8 cellular contexts compared by ENCODE assay signal in genomic region chr3:195133462-195133861, GRCh38.
DNase-seq lines count a peak whose midpoint lies in the region; ATAC-seq and TF ChIP-seq lines count a peak whose summit lies in the region.

No MANE protein-coding gene starts in this region.

- no peaks in the 10 kb centered on the region for H3K27me3 ChIP-seq in CD8-positive, alpha-beta T cell (ENCODE audit: insufficient read depth, low read length)

- H3K27me3 Mint-ChIP-seq in CD8-positive, alpha-beta T cell (ENCODE audit: low read depth) = no peaks in the 10 kb centered on the region
- no peaks in the 10 kb centered on the region for H3K27me3 Mint-ChIP-seq in activated T-cell treated with anti-CD3 and anti-CD28 coated beads, Interleukin-2, amount 50 U/mL, for 72 hours (ENCODE audit: low read depth)

- peaks cover 7% of the 10 kb centered on the region for H3K36me3 Mint-ChIP-seq in CD8-positive, alpha-beta T cell
- H3K36me3 Mint-ChIP-seq in activated T-cell treated with anti-CD3 and anti-CD28 coated beads, Interleukin-2, amount 50 U/mL, for 72 hours (ENCODE audit: insufficient read depth in 2 of 2) = no peaks in the 10 kb centered on the region

- ATAC-seq in CD8-positive, alpha-beta T cell = peak; percentile 48
- ATAC-seq in HG03442 (IDR thresholded peaks at IDR 0.05; ENCODE audit: unreplicated experiment) (peak; percentile 44), HG03457 (IDR thresholded peaks at IDR 0.05; ENCODE audit: unreplicated experiment) (no peak)
- peak; percentile 72 to 87 for ATAC-seq in activated T-cell treated with anti-CD3 and anti-CD28 coated beads, Interleukin-2, amount 50 U/mL, for 72 hours (replicated peaks in 1 of 2)

- no peak overlapping the region for H3K4me3 ChIP-seq in CD8-positive, alpha-beta T cell (ENCODE audit: low read depth, low read length)

- no peak for TF ChIP-seq CTCF in CD8-positive, alpha-beta T cell (IDR thresholded peaks at IDR 0.05)

- H3K36me3 ChIP-seq in CD8-positive, alpha-beta T cell (ENCODE audit: insufficient read depth, low read length) = no peaks in the 10 kb centered on the region

- H3K9me3 ChIP-seq in CD8-positive, alpha-beta T cell (ENCODE audit: low read length) = no peaks in the 10 kb centered on the region

- no peaks in the 10 kb centered on the region for H3K4me1 ChIP-seq in CD8-positive, alpha-beta T cell (ENCODE audit: insufficient read depth, low read length)

- peaks cover 9% of the 10 kb centered on the region for H3K4me1 Mint-ChIP-seq in CD8-positive, alpha-beta T cell (ENCODE audit: low read depth)
- H3K4me1 Mint-ChIP-seq in activated T-cell treated with anti-CD3 and anti-CD28 coated beads, Interleukin-2, amount 50 U/mL, for 72 hours (ENCODE audit: low read depth) = peaks cover 43% of the 10 kb centered on the region

- no peak overlapping the region for H3K27ac Mint-ChIP-seq in CD8-positive, alpha-beta T cell
- H3K27ac Mint-ChIP-seq in activated T-cell treated with anti-CD3 and anti-CD28 coated beads, Interleukin-2, amount 50 U/mL, for 72 hours = peak overlapping the region; percentile 48

- intact Hi-C loops in CD8-positive, alpha-beta T cell (cut with DNase I, micrococcal nuclease) = no loop called here

- CTCF ChIA-PET in CD8-positive, alpha-beta T cell (lab: Charles Lee) = no interaction called here

- peak in 1 of 7 experiments; percentile 29 for DNase-seq in CD8-positive, alpha-beta T cell
- peak; percentile 48 to 73 for DNase-seq in activated T-cell treated with anti-CD3 and anti-CD28 coated beads, Interleukin-2, amount 50 U/mL, for 72 hours
- DNase-seq in midbrain (lab: John Stamatoyannopoulos, UW) (peak; percentile 12), NCI-H82 (lab: John Stamatoyannopoulos, UW) (no peak), NK-92 (lab: John Stamatoyannopoulos, UW; ENCODE audit: unreplicated experiment) (no peak), epidermal melanocyte (ENCODE audit: insufficient read length, low spot score) (no peak)

- H3K4me3 Mint-ChIP-seq in CD8-positive, alpha-beta T cell = no peak overlapping the region
- peak overlapping the region; percentile 18 to 75 for H3K4me3 Mint-ChIP-seq in activated T-cell treated with anti-CD3 and anti-CD28 coated beads, Interleukin-2, amount 50 U/mL, for 72 hours

- no peak overlapping the region for H3K27ac ChIP-seq in CD8-positive, alpha-beta T cell (ENCODE audit: low read depth, low read length)

- POLR2A ChIA-PET in CD8-positive, alpha-beta T cell (lab: Charles Lee) = interaction anchor here (2.3 kb wide), 1 partner anchor 17 kb away, joined by 6 read pairs; no protein-coding TSS in a partner anchor

- no peaks in the 10 kb centered on the region for H3K9me3 Mint-ChIP-seq in CD8-positive, alpha-beta T cell
- H3K9me3 Mint-ChIP-seq in activated T-cell treated with anti-CD3 and anti-CD28 coated beads, Interleukin-2, amount 50 U/mL, for 72 hours = no peaks in the 10 kb centered on the region

Comparison
In these comparisons a context has a peak if more than half of its experiments do, and no peak if none do; other contexts are left out.
1. DNase-seq: peak in activated T-cell treated with anti-CD3 and anti-CD28 coated beads, Interleukin-2, amount 50 U/mL, for 72 hours (2 of 2) and midbrain (single experiment); none in NCI-H82 (single experiment), NK-92 (single experiment) and epidermal melanocyte (single experiment).